In the genomic region with DNA sequence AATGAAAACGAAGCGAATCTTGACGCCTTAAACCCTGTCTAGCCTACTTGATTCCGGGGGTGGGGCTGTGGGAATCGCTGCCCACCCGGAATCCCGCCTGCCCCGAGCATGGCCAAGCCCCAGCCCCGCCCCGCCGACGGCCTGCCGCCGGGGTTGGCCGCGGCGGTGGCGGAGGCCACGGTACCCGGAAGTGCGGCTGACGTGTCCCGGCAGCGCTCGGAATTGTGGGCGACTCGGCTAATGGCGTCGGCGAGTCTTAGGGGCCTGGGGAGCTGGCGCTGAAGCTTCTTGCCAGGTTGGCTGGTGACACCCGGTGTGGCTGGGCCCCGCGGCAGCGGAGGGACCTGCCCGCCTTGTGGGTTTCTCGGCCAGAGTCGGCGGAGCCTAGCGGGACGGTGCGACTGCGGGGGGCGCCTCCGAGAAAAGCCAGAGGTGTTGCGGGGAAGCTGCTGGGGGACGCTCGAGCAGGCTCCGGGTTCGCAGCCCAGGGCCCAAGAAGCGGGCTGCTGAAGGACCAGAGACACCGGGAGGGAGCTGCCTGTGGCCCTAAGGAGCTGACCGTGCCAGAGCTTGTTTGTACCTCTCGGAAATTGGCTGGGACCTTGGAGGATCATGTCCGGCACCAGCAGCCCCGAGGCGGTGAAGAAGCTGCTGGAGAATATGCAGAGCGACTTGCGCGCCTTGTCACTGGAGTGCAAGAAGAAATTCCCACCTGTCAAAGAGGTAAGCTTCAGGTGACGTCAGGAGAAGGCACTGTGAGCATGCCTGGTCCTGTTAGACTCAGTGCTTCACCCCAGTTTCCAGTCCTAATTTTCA, we compare ENCODE assay signal across 1 cellular context.
A peak's percentile ranks its signal among the peaks of the same experiment; 100 is the strongest.
TF ChIP-seq lines count a peak whose summit lies in the region.

A gene with protein sequence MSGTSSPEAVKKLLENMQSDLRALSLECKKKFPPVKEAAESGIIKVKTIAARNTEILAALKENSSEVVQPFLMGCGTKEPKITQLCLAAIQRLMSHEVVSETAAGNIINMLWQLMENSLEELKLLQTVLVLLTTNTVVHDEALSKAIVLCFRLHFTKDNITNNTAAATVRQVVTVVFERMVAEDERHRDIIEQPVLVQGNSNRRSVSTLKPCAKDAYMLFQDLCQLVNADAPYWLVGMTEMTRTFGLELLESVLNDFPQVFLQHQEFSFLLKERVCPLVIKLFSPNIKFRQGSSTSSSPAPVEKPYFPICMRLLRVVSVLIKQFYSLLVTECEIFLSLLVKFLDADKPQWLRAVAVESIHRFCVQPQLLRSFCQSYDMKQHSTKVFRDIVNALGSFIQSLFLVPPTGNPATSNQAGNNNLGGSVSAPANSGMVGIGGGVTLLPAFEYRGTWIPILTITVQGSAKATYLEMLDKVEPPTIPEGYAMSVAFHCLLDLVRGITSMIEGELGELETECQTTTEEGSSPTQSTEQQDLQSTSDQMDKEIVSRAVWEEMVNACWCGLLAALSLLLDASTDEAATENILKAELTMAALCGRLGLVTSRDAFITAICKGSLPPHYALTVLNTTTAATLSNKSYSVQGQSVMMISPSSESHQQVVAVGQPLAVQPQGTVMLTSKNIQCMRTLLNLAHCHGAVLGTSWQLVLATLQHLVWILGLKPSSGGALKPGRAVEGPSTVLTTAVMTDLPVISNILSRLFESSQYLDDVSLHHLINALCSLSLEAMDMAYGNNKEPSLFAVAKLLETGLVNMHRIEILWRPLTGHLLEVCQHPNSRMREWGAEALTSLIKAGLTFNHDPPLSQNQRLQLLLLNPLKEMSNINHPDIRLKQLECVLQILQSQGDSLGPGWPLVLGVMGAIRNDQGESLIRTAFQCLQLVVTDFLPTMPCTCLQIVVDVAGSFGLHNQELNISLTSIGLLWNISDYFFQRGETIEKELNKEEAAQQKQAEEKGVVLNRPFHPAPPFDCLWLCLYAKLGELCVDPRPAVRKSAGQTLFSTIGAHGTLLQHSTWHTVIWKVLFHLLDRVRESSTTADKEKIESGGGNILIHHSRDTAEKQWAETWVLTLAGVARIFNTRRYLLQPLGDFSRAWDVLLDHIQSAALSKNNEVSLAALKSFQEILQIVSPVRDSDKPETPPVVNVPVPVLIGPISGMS (N-terminal part only) (plus strand): TSS at position 231 of the 816 bp plus-strand sequence. CDS start 382 bp downstream, at position 613.

TF ChIP-seq in GM23338, 12 proteins besides CTCF, POLR2A, EP300 and RAD21:
- TF ChIP-seq CREB1 (CRISPR knock-in tag; IDR thresholded peaks at IDR 0.05; ENCODE audit: low read depth) = peak; percentile 86
- TF ChIP-seq, protein P1, sequence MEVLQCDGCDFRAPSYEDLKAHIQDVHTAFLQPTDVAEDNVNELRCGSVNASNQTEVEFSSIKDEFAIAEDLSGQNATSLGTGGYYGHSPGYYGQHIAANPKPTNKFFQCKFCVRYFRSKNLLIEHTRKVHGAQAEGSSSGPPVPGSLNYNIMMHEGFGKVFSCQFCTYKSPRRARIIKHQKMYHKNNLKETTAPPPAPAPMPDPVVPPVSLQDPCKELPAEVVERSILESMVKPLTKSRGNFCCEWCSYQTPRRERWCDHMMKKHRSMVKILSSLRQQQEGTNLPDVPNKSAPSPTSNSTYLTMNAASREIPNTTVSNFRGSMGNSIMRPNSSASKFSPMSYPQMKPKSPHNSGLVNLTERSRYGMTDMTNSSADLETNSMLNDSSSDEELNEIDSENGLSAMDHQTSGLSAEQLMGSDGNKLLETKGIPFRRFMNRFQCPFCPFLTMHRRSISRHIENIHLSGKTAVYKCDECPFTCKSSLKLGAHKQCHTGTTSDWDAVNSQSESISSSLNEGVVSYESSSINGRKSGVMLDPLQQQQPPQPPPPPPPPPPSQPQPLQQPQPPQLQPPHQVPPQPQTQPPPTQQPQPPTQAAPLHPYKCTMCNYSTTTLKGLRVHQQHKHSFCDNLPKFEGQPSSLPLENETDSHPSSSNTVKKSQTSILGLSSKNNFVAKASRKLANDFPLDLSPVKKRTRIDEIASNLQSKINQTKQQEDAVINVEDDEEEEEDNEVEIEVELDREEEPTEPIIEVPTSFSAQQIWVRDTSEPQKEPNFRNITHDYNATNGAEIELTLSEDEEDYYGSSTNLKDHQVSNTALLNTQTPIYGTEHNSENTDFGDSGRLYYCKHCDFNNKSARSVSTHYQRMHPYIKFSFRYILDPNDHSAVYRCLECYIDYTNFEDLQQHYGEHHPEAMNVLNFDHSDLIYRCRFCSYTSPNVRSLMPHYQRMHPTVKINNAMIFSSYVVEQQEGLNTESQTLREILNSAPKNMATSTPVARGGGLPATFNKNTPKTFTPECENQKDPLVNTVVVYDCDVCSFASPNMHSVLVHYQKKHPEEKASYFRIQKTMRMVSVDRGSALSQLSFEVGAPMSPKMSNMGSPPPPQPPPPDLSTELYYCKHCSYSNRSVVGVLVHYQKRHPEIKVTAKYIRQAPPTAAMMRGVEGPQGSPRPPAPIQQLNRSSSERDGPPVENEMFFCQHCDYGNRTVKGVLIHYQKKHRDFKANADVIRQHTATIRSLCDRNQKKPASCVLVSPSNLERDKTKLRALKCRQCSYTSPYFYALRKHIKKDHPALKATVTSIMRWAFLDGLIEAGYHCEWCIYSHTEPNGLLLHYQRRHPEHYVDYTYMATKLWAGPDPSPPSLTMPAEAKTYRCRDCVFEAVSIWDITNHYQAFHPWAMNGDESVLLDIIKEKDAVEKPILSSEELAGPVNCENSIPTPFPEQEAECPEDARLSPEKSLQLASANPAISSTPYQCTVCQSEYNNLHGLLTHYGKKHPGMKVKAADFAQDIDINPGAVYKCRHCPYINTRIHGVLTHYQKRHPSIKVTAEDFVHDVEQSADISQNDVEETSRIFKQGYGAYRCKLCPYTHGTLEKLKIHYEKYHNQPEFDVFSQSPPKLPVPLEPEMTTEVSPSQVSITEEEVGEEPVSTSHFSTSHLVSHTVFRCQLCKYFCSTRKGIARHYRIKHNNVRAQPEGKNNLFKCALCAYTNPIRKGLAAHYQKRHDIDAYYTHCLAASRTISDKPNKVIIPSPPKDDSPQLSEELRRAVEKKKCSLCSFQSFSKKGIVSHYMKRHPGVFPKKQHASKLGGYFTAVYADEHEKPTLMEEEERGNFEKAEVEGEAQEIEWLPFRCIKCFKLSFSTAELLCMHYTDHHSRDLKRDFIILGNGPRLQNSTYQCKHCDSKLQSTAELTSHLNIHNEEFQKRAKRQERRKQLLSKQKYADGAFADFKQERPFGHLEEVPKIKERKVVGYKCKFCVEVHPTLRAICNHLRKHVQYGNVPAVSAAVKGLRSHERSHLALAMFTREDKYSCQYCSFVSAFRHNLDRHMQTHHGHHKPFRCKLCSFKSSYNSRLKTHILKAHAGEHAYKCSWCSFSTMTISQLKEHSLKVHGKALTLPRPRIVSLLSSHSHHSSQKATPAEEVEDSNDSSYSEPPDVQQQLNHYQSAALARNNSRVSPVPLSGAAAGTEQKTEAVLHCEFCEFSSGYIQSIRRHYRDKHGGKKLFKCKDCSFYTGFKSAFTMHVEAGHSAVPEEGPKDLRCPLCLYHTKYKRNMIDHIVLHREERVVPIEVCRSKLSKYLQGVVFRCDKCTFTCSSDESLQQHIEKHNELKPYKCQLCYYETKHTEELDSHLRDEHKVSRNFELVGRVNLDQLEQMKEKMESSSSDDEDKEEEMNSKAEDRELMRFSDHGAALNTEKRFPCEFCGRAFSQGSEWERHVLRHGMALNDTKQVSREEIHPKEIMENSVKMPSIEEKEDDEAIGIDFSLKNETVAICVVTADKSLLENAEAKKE (CRISPR knock-in tag; IDR thresholded peaks at IDR 0.05) = no peak
- no peak for TF ChIP-seq STAT1 (IDR thresholded peaks at IDR 0.05; ENCODE audit: unreplicated experiment)
- TF ChIP-seq EZH2phosphoT487 (IDR thresholded peaks at IDR 0.05; ENCODE audit: unreplicated experiment) = no peak
- TF ChIP-seq, protein P2, sequence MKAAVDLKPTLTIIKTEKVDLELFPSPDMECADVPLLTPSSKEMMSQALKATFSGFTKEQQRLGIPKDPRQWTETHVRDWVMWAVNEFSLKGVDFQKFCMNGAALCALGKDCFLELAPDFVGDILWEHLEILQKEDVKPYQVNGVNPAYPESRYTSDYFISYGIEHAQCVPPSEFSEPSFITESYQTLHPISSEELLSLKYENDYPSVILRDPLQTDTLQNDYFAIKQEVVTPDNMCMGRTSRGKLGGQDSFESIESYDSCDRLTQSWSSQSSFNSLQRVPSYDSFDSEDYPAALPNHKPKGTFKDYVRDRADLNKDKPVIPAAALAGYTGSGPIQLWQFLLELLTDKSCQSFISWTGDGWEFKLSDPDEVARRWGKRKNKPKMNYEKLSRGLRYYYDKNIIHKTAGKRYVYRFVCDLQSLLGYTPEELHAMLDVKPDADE (IDR thresholded peaks at IDR 0.05) = peak; percentile 70
- TF ChIP-seq NANOG (IDR thresholded peaks at IDR 0.05; ENCODE audit: borderline replicate concordance) = no peak
- TF ChIP-seq, protein P3, sequence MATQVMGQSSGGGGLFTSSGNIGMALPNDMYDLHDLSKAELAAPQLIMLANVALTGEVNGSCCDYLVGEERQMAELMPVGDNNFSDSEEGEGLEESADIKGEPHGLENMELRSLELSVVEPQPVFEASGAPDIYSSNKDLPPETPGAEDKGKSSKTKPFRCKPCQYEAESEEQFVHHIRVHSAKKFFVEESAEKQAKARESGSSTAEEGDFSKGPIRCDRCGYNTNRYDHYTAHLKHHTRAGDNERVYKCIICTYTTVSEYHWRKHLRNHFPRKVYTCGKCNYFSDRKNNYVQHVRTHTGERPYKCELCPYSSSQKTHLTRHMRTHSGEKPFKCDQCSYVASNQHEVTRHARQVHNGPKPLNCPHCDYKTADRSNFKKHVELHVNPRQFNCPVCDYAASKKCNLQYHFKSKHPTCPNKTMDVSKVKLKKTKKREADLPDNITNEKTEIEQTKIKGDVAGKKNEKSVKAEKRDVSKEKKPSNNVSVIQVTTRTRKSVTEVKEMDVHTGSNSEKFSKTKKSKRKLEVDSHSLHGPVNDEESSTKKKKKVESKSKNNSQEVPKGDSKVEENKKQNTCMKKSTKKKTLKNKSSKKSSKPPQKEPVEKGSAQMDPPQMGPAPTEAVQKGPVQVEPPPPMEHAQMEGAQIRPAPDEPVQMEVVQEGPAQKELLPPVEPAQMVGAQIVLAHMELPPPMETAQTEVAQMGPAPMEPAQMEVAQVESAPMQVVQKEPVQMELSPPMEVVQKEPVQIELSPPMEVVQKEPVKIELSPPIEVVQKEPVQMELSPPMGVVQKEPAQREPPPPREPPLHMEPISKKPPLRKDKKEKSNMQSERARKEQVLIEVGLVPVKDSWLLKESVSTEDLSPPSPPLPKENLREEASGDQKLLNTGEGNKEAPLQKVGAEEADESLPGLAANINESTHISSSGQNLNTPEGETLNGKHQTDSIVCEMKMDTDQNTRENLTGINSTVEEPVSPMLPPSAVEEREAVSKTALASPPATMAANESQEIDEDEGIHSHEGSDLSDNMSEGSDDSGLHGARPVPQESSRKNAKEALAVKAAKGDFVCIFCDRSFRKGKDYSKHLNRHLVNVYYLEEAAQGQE (IDR thresholded peaks at IDR 0.05; ENCODE audit: unreplicated experiment) = peak; percentile 20
- TF ChIP-seq ZNF331 (CRISPR knock-in tag; IDR thresholded peaks at IDR 0.05; ENCODE audit: low read depth) = no peak
- TF ChIP-seq POLR2AphosphoS5 (IDR thresholded peaks at IDR 0.05; ENCODE audit: low read depth) = peak; percentile 77
- TF ChIP-seq ZNF114 (CRISPR knock-in tag; IDR thresholded peaks at IDR 0.05) = no peak
- TF ChIP-seq EZH2 (IDR thresholded peaks at IDR 0.05; ENCODE audit: low read depth, unreplicated experiment) = no peak
- TF ChIP-seq JUNB (IDR thresholded peaks at IDR 0.05; ENCODE audit: unreplicated experiment) = no peak
